In the genomic region with DNA sequence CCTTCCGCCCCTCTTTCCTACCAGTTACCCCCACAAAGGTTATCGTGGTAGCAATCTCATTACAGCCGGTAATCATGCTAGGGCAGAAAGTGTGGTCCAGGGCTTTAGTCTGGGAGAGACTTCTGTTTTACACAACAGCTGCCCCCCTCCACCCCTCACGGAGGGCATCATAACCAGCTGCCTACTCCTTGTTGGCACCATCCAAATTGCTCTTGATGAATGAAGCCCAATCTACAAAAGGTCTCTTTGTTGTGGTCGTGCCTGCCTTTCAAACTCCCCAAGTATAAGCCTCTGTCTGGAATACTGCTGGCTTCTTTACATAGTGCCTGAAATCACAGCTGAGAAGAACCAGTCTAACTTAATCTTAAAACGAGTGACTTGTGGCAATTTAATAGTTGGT, we compare ENCODE assay signal across 19 cellular contexts.
A peak's percentile ranks its signal among the peaks of the same experiment; 100 is the strongest.
DNase-seq lines count a peak whose midpoint lies in the region; ATAC-seq and TF ChIP-seq lines count a peak whose summit lies in the region.
"Had no signal": no experiment of that assay in that cellular context is flagged by ENCODE, and none has a peak within 500 bp of the region (broad histone marks: within the 10 kb centered on the region; RNA-seq: fewer than 3 reads in every experiment).

No MANE protein-coding gene starts in this region.

- CTCF ChIA-PET in PC-3 (lab: Charles Lee): interaction anchor here (0.6 kb wide), 1 partner anchor 68 kb away, joined by 3 read pairs; no protein-coding TSS in a partner anchor

- H3K27me3 ChIP-seq in esophagus muscularis mucosa: no peaks in the 10 kb centered on the region
- no peaks in the 10 kb centered on the region for H3K27me3 ChIP-seq in PC-3 (ENCODE audit: low read length)
- H3K27me3 ChIP-seq: esophagus squamous epithelium, right atrium auricular region had no signal

- no peak for DNase-seq in activated naive CD8-positive, alpha-beta T cell treated with anti-CD3 and anti-CD28 coated beads, Interleukin-2, amount 50 U/mL, for 24 hours
- no peak for DNase-seq in activated naive CD8-positive, alpha-beta T cell treated with anti-CD3 and anti-CD28 coated beads for 36 hours
- no peak for DNase-seq in esophagus muscularis mucosa (ENCODE audit: extremely low spot score)
- DNase-seq in nucleus accumbens (lab: John Stamatoyannopoulos, UW): peak in 34 of 56 donors; percentile 5 to 71 (median 38)
- no peak for DNase-seq in DMS153 treated with DMSO at 0.1 percent for 48 hours (lab: John Stamatoyannopoulos, UW; ENCODE audit: unreplicated experiment)
- no peak for DNase-seq in PC-3
- no peak for DNase-seq in stimulated activated CD8-positive, alpha-beta memory T cell treated with anti-CD3 and anti-CD28 coated beads, Interleukin-4, amount 100 ng/mL, for 48 hours
- DNase-seq: activated CD4-positive, alpha-beta T cell treated with anti-CD3 and anti-CD28 coated beads, Interleukin-2, amount 10 ng/mL, durations not matched to agents 7 days and 5 days; effector CD8-positive, alpha-beta T cell; esophagus squamous epithelium; glutamatergic neuron; left ventricle myocardium inferior; NCI-H345; stimulated activated CD4-positive, alpha-beta T cell treated with anti-CD3 and anti-CD28 coated beads, Interleukin-15, amount 100 ng/mL, for 24 hours had no signal

- H3K4me3 ChIP-seq in esophagus muscularis mucosa (no peak overlapping the region), PC-3 (ENCODE audit: low read length) (no peak overlapping the region)
- H3K4me3 ChIP-seq: esophagus squamous epithelium, HAP-1, left ventricle myocardium inferior, right atrium auricular region had no signal

- H3K4me3 Mint-ChIP-seq in activated naive CD8-positive, alpha-beta T cell treated with anti-CD3 and anti-CD28 coated beads, Interleukin-2, amount 50 U/mL, for 24 hours: no peak overlapping the region
- H3K4me3 Mint-ChIP-seq in activated naive CD8-positive, alpha-beta T cell treated with anti-CD3 and anti-CD28 coated beads for 36 hours: no peak overlapping the region
- H3K4me3 Mint-ChIP-seq: activated CD4-positive, alpha-beta T cell treated with anti-CD3 and anti-CD28 coated beads, Interleukin-2, amount 10 ng/mL, durations not matched to agents 7 days and 5 days; activated naive CD8-positive, alpha-beta T cell had no signal

- no peak overlapping the region for H3K4me2 ChIP-seq in PC-3 (ENCODE audit: low read length)

- intact Hi-C loops in esophagus muscularis mucosa (cut with DNase I): loop anchor here (10.0 kb wide), 1 partner anchor 49 kb away; no protein-coding TSS in a partner anchor
- intact Hi-C loops in PC-3 (cut with micrococcal nuclease): no loop called here

- H3K4me1 Mint-ChIP-seq in activated naive CD8-positive, alpha-beta T cell treated with anti-CD3 and anti-CD28 coated beads, Interleukin-2, amount 50 U/mL, for 24 hours: peaks cover 23% of the 10 kb centered on the region
- H3K4me1 Mint-ChIP-seq in activated naive CD8-positive, alpha-beta T cell treated with anti-CD3 and anti-CD28 coated beads for 36 hours: no peaks in the 10 kb centered on the region
- H3K4me1 Mint-ChIP-seq: activated CD4-positive, alpha-beta T cell treated with anti-CD3 and anti-CD28 coated beads, Interleukin-2, amount 10 ng/mL, durations not matched to agents 7 days and 5 days had no signal

- no TSS peak for BruUV-seq in PC-3 (replicated peaks; lab: Mats Ljungman, UMichigan)

- peaks cover 19% of the 10 kb centered on the region for H3K36me3 Mint-ChIP-seq in activated naive CD8-positive, alpha-beta T cell treated with anti-CD3 and anti-CD28 coated beads, Interleukin-2, amount 50 U/mL, for 24 hours (ENCODE audit: low read depth)
- peaks cover 8% of the 10 kb centered on the region for H3K36me3 Mint-ChIP-seq in activated naive CD8-positive, alpha-beta T cell treated with anti-CD3 and anti-CD28 coated beads for 36 hours

- H3K4me1 ChIP-seq in esophagus muscularis mucosa (peaks cover 0 to 11% (median 4%) of the 10 kb centered on the region in 4 donors), PC-3 (ENCODE audit: insufficient read depth, low read length) (peaks cover 6% of the 10 kb centered on the region)
- H3K4me1 ChIP-seq: esophagus squamous epithelium had no signal

- TF ChIP-seq POLR2A in esophagus muscularis mucosa (IDR thresholded peaks at IDR 0.05; ENCODE audit: low read depth): no peak

- TF ChIP-seq EP300 in esophagus muscularis mucosa (IDR thresholded peaks at IDR 0.05): no peak

- POLR2A ChIA-PET in PC-3 (lab: Charles Lee; ENCODE audit: unreplicated experiment): no interaction called here

- H3K27ac ChIP-seq in esophagus muscularis mucosa (replicated peaks in 1 of 4) (peak overlapping the region in 3 of 4 donors; percentile 40 to 61 (median 45)), PC-3 (ENCODE audit: low read length) (no peak overlapping the region)
- H3K27ac ChIP-seq: C4-2B, left ventricle myocardium inferior, right atrium auricular region had no signal

- H3K9me3 ChIP-seq in esophagus muscularis mucosa (no peaks in the 10 kb centered on the region), PC-3 (ENCODE audit: low read length) (no peaks in the 10 kb centered on the region)
- H3K9me3 ChIP-seq: esophagus squamous epithelium, HAP-1, left ventricle myocardium inferior, right atrium auricular region had no signal

- no peak for ATAC-seq in activated naive CD8-positive, alpha-beta T cell treated with anti-CD3 and anti-CD28 coated beads, Interleukin-2, amount 50 U/mL, for 24 hours
- ATAC-seq in PC-3 (no peak), HG03354 (IDR thresholded peaks at IDR 0.05; ENCODE audit: poor library complexity, severe bottlenecking, unreplicated experiment) (no peak)

- no peak overlapping the region for H2AFZ ChIP-seq in PC-3 (ENCODE audit: low read length)

- H3K9me2 ChIP-seq in PC-3 (replicated peaks; ENCODE audit: low read length): no peaks in the 10 kb centered on the region

- no peak overlapping the region for H3K9ac ChIP-seq in PC-3 (ENCODE audit: low read length)

- H3K27me3 Mint-ChIP-seq in activated naive CD8-positive, alpha-beta T cell treated with anti-CD3 and anti-CD28 coated beads, Interleukin-2, amount 50 U/mL, for 24 hours: no peaks in the 10 kb centered on the region
- H3K27me3 Mint-ChIP-seq in activated naive CD8-positive, alpha-beta T cell treated with anti-CD3 and anti-CD28 coated beads for 36 hours: no peaks in the 10 kb centered on the region
- H3K27me3 Mint-ChIP-seq: activated CD4-positive, alpha-beta T cell treated with anti-CD3 and anti-CD28 coated beads, Interleukin-2, amount 10 ng/mL, durations not matched to agents 7 days and 5 days; activated naive CD8-positive, alpha-beta T cell had no signal

- H3F3A ChIP-seq in PC-3 (ENCODE audit: low read length, unreplicated experiment): no peaks in the 10 kb centered on the region

- H3K36me3 ChIP-seq in esophagus muscularis mucosa (peaks cover 15 to 52% (median 38%) of the 10 kb centered on the region in 4 donors), PC-3 (ENCODE audit: low read depth, low read length) (no peaks in the 10 kb centered on the region)
- H3K36me3 ChIP-seq: HAP-1 had no signal

- H3K27ac Mint-ChIP-seq in activated naive CD8-positive, alpha-beta T cell treated with anti-CD3 and anti-CD28 coated beads, Interleukin-2, amount 50 U/mL, for 24 hours: peak overlapping the region; percentile 50
- no peak overlapping the region for H3K27ac Mint-ChIP-seq in activated naive CD8-positive, alpha-beta T cell treated with anti-CD3 and anti-CD28 coated beads for 36 hours
- H3K27ac Mint-ChIP-seq: activated CD4-positive, alpha-beta T cell treated with anti-CD3 and anti-CD28 coated beads, Interleukin-2, amount 10 ng/mL, durations not matched to agents 7 days and 5 days; activated naive CD8-positive, alpha-beta T cell had no signal

- H3K79me2 ChIP-seq in PC-3 (ENCODE audit: low read length): no peaks in the 10 kb centered on the region

- TF ChIP-seq CTCF in esophagus muscularis mucosa (IDR thresholded peaks at IDR 0.05) (no peak), PC-3 (conservative IDR thresholded peaks at IDR 0.05; ENCODE audit: low read depth, low read length) (no peak)

- 90% methylated on average over 6 of the region's 6 CpGs for WGBS in esophagus muscularis mucosa

- no peaks in the 10 kb centered on the region for H4K20me1 ChIP-seq in PC-3 (ENCODE audit: low read length)

- H3K9me3 Mint-ChIP-seq in activated naive CD8-positive, alpha-beta T cell treated with anti-CD3 and anti-CD28 coated beads, Interleukin-2, amount 50 U/mL, for 24 hours: no peaks in the 10 kb centered on the region
- no peaks in the 10 kb centered on the region for H3K9me3 Mint-ChIP-seq in activated naive CD8-positive, alpha-beta T cell treated with anti-CD3 and anti-CD28 coated beads for 36 hours
- H3K9me3 Mint-ChIP-seq: activated CD4-positive, alpha-beta T cell treated with anti-CD3 and anti-CD28 coated beads, Interleukin-2, amount 10 ng/mL, durations not matched to agents 7 days and 5 days had no signal

Comparison
In these comparisons a context has a peak if more than half of its experiments do, and no peak if none do; other contexts are left out.
1. DNase-seq: peak in nucleus accumbens (34 of 56); none in activated naive CD8-positive, alpha-beta T cell treated with anti-CD3 and anti-CD28 coated beads, Interleukin-2, amount 50 U/mL, for 24 hours (single experiment), activated naive CD8-positive, alpha-beta T cell treated with anti-CD3 and anti-CD28 coated beads for 36 hours (single experiment), esophagus muscularis mucosa (single experiment), DMS153 treated with DMSO at 0.1 percent for 48 hours (single experiment), PC-3 (single experiment) and stimulated activated CD8-positive, alpha-beta memory T cell treated with anti-CD3 and anti-CD28 coated beads, Interleukin-4, amount 100 ng/mL, for 48 hours (single experiment).